7 cellular contexts compared by ENCODE assay signal in genomic region chr7:75779516-75779915, GRCh38. TPM values are rescaled to one million over a fixed set of nuclear protein-coding genes. Genes with fewer than 3 reads are reported as not detected.
"Had no signal": no experiment of that assay in that cellular context is flagged by ENCODE, and none has a peak within 500 bp of the region (broad histone marks: within the 10 kb centered on the region; RNA-seq: fewer than 3 reads in every experiment).

No MANE protein-coding gene starts in this region.

RNA-seq across cellular contexts. Expression of gene CCL26, which starts 7.5 kb away (rescaled TPM):
- total RNA-seq: activated T-cell treated with anti-CD3 and anti-CD28 coated beads, Interleukin-2, amount 50 U/mL, for 4 hours; gastrocnemius medialis; left lobe of liver; lung microvascular endothelial cell; skeletal muscle tissue; T-cell had no signal

RNA-seq across cellular contexts. Expression of gene CCL24, which starts 34.1 kb away (rescaled TPM):
- total RNA-seq: activated CD4-positive, alpha-beta memory T cell treated with anti-CD3 and anti-CD28 coated beads for 36 hours; activated T-cell treated with anti-CD3 and anti-CD28 coated beads, Interleukin-2, amount 50 U/mL, for 4 hours; gastrocnemius medialis; lung microvascular endothelial cell; skeletal muscle tissue; T-cell had no signal
